In genomic region chr14:105015242-105015641, GRCh38 we compare ENCODE assay signal across 1 cellular context.
TF ChIP-seq lines count a peak whose summit lies in the region.

No MANE protein-coding gene starts in this region.

TF ChIP-seq in HCT116, 20 proteins besides CTCF, POLR2A, EP300 and RAD21:
- TF ChIP-seq ELF1 (IDR thresholded peaks at IDR 0.05; ENCODE audit: borderline replicate concordance, low read depth) = no peak
- TF ChIP-seq CEBPB (IDR thresholded peaks at IDR 0.05; ENCODE audit: low read depth) = no peak
- TF ChIP-seq SRF (IDR thresholded peaks at IDR 0.05; ENCODE audit: low read depth) = no peak
- no peak for TF ChIP-seq CBX3 (IDR thresholded peaks at IDR 0.05; ENCODE audit: low read depth)
- TF ChIP-seq POLR2AphosphoS5 (IDR thresholded peaks at IDR 0.05; ENCODE audit: low read depth, low read length) = no peak
- TF ChIP-seq FOSL1 (IDR thresholded peaks at IDR 0.05; ENCODE audit: low read depth) = no peak
- no peak for TF ChIP-seq JUND (IDR thresholded peaks at IDR 0.05)
- TF ChIP-seq TCF7L2 (IDR thresholded peaks at IDR 0.05; ENCODE audit: borderline replicate concordance, extremely low read depth, insufficient read depth, insufficient read length) = no peak
- TF ChIP-seq YY1 (IDR thresholded peaks at IDR 0.05; ENCODE audit: extremely low read depth, insufficient replicate concordance, low read depth, low read length) = no peak
- no peak for TF ChIP-seq MAX (IDR thresholded peaks at IDR 0.05)
